31 cellular contexts compared by ENCODE assay signal in genomic region chr12:11162494-11162893, GRCh38. TPM values are rescaled to one million over a fixed set of nuclear protein-coding genes. Genes with fewer than 3 reads are reported as not detected.
DNase-seq lines count a peak whose midpoint lies in the region; ATAC-seq, FAIRE-seq and TF ChIP-seq lines count a peak whose summit lies in the region.
"Had no signal": no experiment of that assay in that cellular context is flagged by ENCODE, and none has a peak within 500 bp of the region (broad histone marks: within the 10 kb centered on the region; RNA-seq: fewer than 3 reads in every experiment).

No MANE protein-coding gene starts in this region.

- ATAC-seq in K562 (peak; percentile 72), left lobe of liver (peak; percentile 46), HG03565 (IDR thresholded peaks at IDR 0.05; ENCODE audit: unreplicated experiment) (no peak), GM21825 (IDR thresholded peaks at IDR 0.05; ENCODE audit: unreplicated experiment) (no peak)
- ATAC-seq: upper lobe of right lung had no signal

- no peak for TF ChIP-seq POLR2A in H54 (IDR thresholded peaks at IDR 0.05; ENCODE audit: low read depth, low read length)
- no peak for TF ChIP-seq POLR2A in K562 (conservative IDR thresholded peaks at IDR 0.05)

- intact Hi-C loops in K562 (cut with micrococcal nuclease), result no loop called here

- no peak overlapping the region for H3K9ac ChIP-seq in K562 (ENCODE audit: insufficient read depth in 1 of 2, low read depth in 2 of 2, low read length in 2 of 2)

- BruUV-seq in K562 (replicated peaks; lab: Mats Ljungman, UMichigan), result no TSS peak

- no peak overlapping the region for H2AFZ ChIP-seq in K562 (ENCODE audit: low read depth, low read length)

- 100% methylated on average over 1 of the region's 1 CpG for WGBS in K562 (ENCODE audit: insufficient coverage, low coverage, missing lambda C conversion rate)

- no peak for TF ChIP-seq CTCF in K562 (IDR thresholded peaks at IDR 0.05 in 2 of 3, conservative IDR thresholded peaks at IDR 0.05 in 1 of 3; ENCODE audit: insufficient read depth in 2 of 3, low read depth in 1 of 3, low read length in 3 of 3)

- no peak for TF ChIP-seq EP300 in K562 (IDR thresholded peaks at IDR 0.05; ENCODE audit: low read length)

- H3K36me3 ChIP-seq in K562 (ENCODE audit: control insufficient read depth, insufficient read depth, low read length), result peaks cover 51% of the 10 kb centered on the region; the same call in 2 of the 3 replicates

- peaks cover 97% of the 10 kb centered on the region for H3K79me2 ChIP-seq in K562 (ENCODE audit: control insufficient read depth, insufficient read depth, low read length)

- H3K4me2 ChIP-seq in K562 (ENCODE audit: insufficient read depth, low read length), result no peak overlapping the region

- H3K9me1 ChIP-seq in K562 (ENCODE audit: control insufficient read depth, insufficient read depth, low read length), result no peaks in the 10 kb centered on the region

- H4K20me1 ChIP-seq in K562 (replicated peaks; ENCODE audit: control insufficient read depth, insufficient read depth, low read length), result no peaks in the 10 kb centered on the region

- H3K4me1 ChIP-seq in K562 (replicated peaks in 1 of 2; ENCODE audit: control insufficient read depth in 2 of 2, insufficient read depth in 2 of 2, low read length in 2 of 2), result peaks cover 0 to 5% of the 10 kb centered on the region in 2 experiments; a peak in 2 of 5 replicates
- H3K4me1 ChIP-seq: upper lobe of right lung had no signal

- H3K27ac ChIP-seq in K562 (ENCODE audit: extremely low read depth, low read depth, low read length), result no peak overlapping the region
- H3K27ac ChIP-seq: coronary artery, left ventricle myocardium inferior, suprapubic skin, upper lobe of right lung had no signal

- no peak overlapping the region for H3K4me3 ChIP-seq in K562
- H3K4me3 ChIP-seq: coronary artery, left ventricle myocardium inferior, suprapubic skin, upper lobe of right lung had no signal

- CTCF ChIA-PET in K562 (lab: Yijun Ruan, JAX; ENCODE audit: low intra/inter-chr PET ratio), result no interaction called here

- no peaks in the 10 kb centered on the region for H3K27me3 ChIP-seq in K562 (ENCODE audit: control insufficient read depth in 2 of 2, insufficient read depth in 2 of 2, low read length in 2 of 2)
- H3K27me3 ChIP-seq: suprapubic skin, upper lobe of right lung had no signal

- in situ Hi-C loops in G401 (cut with HindIII; ENCODE audit: low sequenced_read_pairs) (no loop called here), K562 (cut with MboI) (no loop called here)

- no peaks in the 10 kb centered on the region for H3K9me3 ChIP-seq in K562 (replicated peaks; ENCODE audit: control insufficient read depth, insufficient read depth, low read depth, low read length)
- H3K9me3 ChIP-seq: left ventricle myocardium inferior, suprapubic skin, upper lobe of right lung had no signal

- POLR2A ChIA-PET in K562 (lab: Yijun Ruan, JAX), result interaction anchor here (2.0 kb wide), 1 partner anchor 9 kb away, joined by 8 read pairs; the partner anchor contains the start of gene SMIM10L1

- FAIRE-seq in H54 (lab: Jason Lieb, UNC) (peak; percentile 33), K562 (lab: Jason Lieb, UNC) (no peak)
- FAIRE-seq: HTR-8/SVneo had no signal

- no peak for TF ChIP-seq RAD21 in K562 (CRISPR knock-in tag; conservative IDR thresholded peaks at IDR 0.05 in 1 of 2, IDR thresholded peaks at IDR 0.05 in 1 of 2)

- peak; percentile 8 for DNase-seq in G401 (ENCODE audit: low spot score)
- no peak for DNase-seq in H54 (ENCODE audit: insufficient read length, low spot score)
- peak in 2 of 4 experiments; percentile 8 to 11 for DNase-seq in K562 (ENCODE audit: extremely low read depth in 1 of 4, low spot score in 3 of 4)
- DNase-seq in left lobe of liver (ENCODE audit: low spot score), result no peak
- DNase-seq in NCI-H1417 treated with DMSO at 0.1 percent for 48 hours (lab: John Stamatoyannopoulos, UW), result no peak
- DNase-seq: activated CD4-positive, alpha-beta T cell treated with anti-CD3 and anti-CD28 coated beads for 48 hours; aorta; effector CD8-positive, alpha-beta T cell; islet precursor cell; KG1; left ventricle myocardium inferior; MM.1S; NCI-H2081; NCI-H226; NCI-H526 treated with DMSO at 0.1 percent for 48 hours; posterior cingulate gyrus; right cardiac atrium; Right ventricle myocardium superior; stimulated activated CD4-positive, alpha-beta T cell treated with anti-CD3 and anti-CD28 coated beads, Interleukin-1b, Interleukin-23, amount 100 ng/mL, for 48 hours; stimulated activated naive CD4-positive, alpha-beta T cell treated with Interleukin-2 at 50 U/mL for 16 hours; SW 1271; upper lobe of right lung had no signal

TF ChIP-seq in K562, 482 proteins besides CTCF, POLR2A, EP300 and RAD21 (continues in another document):
- TF ChIP-seq MYBL2 (IDR thresholded peaks at IDR 0.05; ENCODE audit: low read depth) (no peak), MYBL2 (CRISPR knock-in tag; IDR thresholded peaks at IDR 0.05; ENCODE audit: borderline replicate concordance) (no peak), HCFC1 (IDR thresholded peaks at IDR 0.05; ENCODE audit: low read depth, low read length) (peak; percentile 63), NEUROD1 (IDR thresholded peaks at IDR 0.05; ENCODE audit: borderline replicate concordance, low read depth, low read length, partially characterized antibody) (no peak), BRCA1 (IDR thresholded peaks at IDR 0.05) (no peak), BRCA1 (CRISPR knock-in tag; IDR thresholded peaks at IDR 0.05) (no peak), FOXJ2 (tag; IDR thresholded peaks at IDR 0.05) (no peak), SAFB2 (IDR thresholded peaks at IDR 0.05; ENCODE audit: borderline replicate concordance, low read depth, low read length, severe bottlenecking) (no peak)

RNA-seq across cellular contexts. Expression of gene SMIM10L1, which starts 8.5 kb away (rescaled TPM):
- 10.3 and 11.4 TPM in 2 replicates for total RNA-seq in G401 (2014; rRNA removed; shearing (Covaris generic))
- total RNA-seq in K562 (2011; cell fraction: chromatin; rRNA removed; ENCODE audit: low replicate concordance), result 1.3 and 4.2 TPM in 2 replicates
- 1.2 and 1.8 TPM in 2 replicates for total RNA-seq in K562 (2011; cell fraction: nucleolus; rRNA removed)
- total RNA-seq in K562 (2011; cell fraction: nucleoplasm; rRNA removed), result 2.4 and 4.1 TPM in 2 replicates
- total RNA-seq in K562 (2014; rRNA removed) (8.8 and 9.7 TPM in 2 replicates), K562 (2014; rRNA removed; fragmentation: Illumina TruSeq; extraction: Trizol) (9.0 and 9.9 TPM in 2 replicates), K562 (2015; rRNA removed; fragmentation: Illumina TruSeq; extraction: Trizol) (10.1 and 10.3 TPM in 2 replicates), K562 (2021) (9.1 TPM in 2 replicates), left lobe of liver (6.4 TPM)
- polyA plus RNA-seq in K562 (2011; rRNA removed) (3.6 and 4.7 TPM in 2 replicates), K562 (2014; fragmentation: Illumina TruSeq; extraction: Trizol) (6.9 and 8.1 TPM in 2 replicates), K562 (2014; fragmentation: Nextera tagmentation; extraction: Ambion mirVana) (1 to 10 TPM; 3.0 TPM), K562 (2014; rRNA removed) (11.6 and 12.1 TPM in 2 replicates)
- polyA plus RNA-seq in K562 (2011; cell fraction: cytosol; rRNA removed), result 2.4 and 5.5 TPM in 2 replicates
- 2.2 and 2.6 TPM in 2 replicates for polyA plus RNA-seq in K562 (2011; cell fraction: nucleus; rRNA removed)
- polyA plus RNA-seq in K562 (2012), result 10.3 and 12.8 TPM in 2 replicates
- polyA minus RNA-seq in K562 (2011; rRNA and poly(A)+ RNA removed), result 2.3 and 3.0 TPM in 2 replicates
- polyA minus RNA-seq in K562 (2011; cell fraction: cytosol; rRNA and poly(A)+ RNA removed), result 2.0 and 3.1 TPM in 2 replicates
- polyA minus RNA-seq in K562 (2011; cell fraction: nucleus; rRNA and poly(A)+ RNA removed), result 2.6 and 5.8 TPM in 2 replicates

RNA-seq across cellular contexts. Expression of gene TAS2R42, which starts 24.2 kb away (rescaled TPM):
- total RNA-seq in G401 (2014; rRNA removed; shearing (Covaris generic)), result not detected in 2 replicates
- total RNA-seq in K562 (2011; cell fraction: chromatin; rRNA removed; ENCODE audit: low replicate concordance), result not detected in 2 replicates
- not detected in 2 replicates for total RNA-seq in K562 (2011; cell fraction: nucleolus; rRNA removed)
- total RNA-seq in K562 (2011; cell fraction: nucleoplasm; rRNA removed), result not detected in 2 replicates
- total RNA-seq in K562 (2014; rRNA removed) (not detected in 2 replicates), K562 (2014; rRNA removed; fragmentation: Illumina TruSeq; extraction: Trizol) (not detected in 2 replicates), K562 (2015; rRNA removed; fragmentation: Illumina TruSeq; extraction: Trizol) (not detected in 2 replicates), K562 (2021) (not detected in 2 replicates), left lobe of liver (not detected)
- polyA plus RNA-seq in K562 (2011; rRNA removed) (not detected in 2 replicates), K562 (2014; fragmentation: Illumina TruSeq; extraction: Trizol) (not detected in 2 replicates), K562 (2014; fragmentation: Nextera tagmentation; extraction: Ambion mirVana) (not detected), K562 (2014; rRNA removed) (not detected in 2 replicates)
- polyA plus RNA-seq in K562 (2011; cell fraction: cytosol; rRNA removed), result not detected in 2 replicates
- polyA plus RNA-seq in K562 (2011; cell fraction: nucleus; rRNA removed), result not detected in 2 replicates
- not detected in 2 replicates for polyA plus RNA-seq in K562 (2012)
- polyA minus RNA-seq in K562 (2011; rRNA and poly(A)+ RNA removed), result not detected in 2 replicates
- polyA minus RNA-seq in K562 (2011; cell fraction: cytosol; rRNA and poly(A)+ RNA removed), result not detected in 2 replicates
- not detected in 2 replicates for polyA minus RNA-seq in K562 (2011; cell fraction: nucleus; rRNA and poly(A)+ RNA removed)
- total RNA-seq: aorta, epithelial cell of proximal tubule, fibroblast of villous mesenchyme, left ventricle myocardium inferior, mesenteric fat pad, right cardiac atrium, Right ventricle myocardium superior, suprapubic skin, upper lobe of right lung had no signal
- polyA plus RNA-seq: aorta, CD14-positive monocyte, right cardiac atrium had no signal

RNA-seq across cellular contexts. Expression of gene TAS2R30, which starts 28.1 kb away (rescaled TPM):
- 0.07 and 0.68 TPM in 2 replicates for total RNA-seq in G401 (2014; rRNA removed; shearing (Covaris generic))
- 10.5 and 47.4 TPM in 2 replicates for total RNA-seq in K562 (2011; cell fraction: chromatin; rRNA removed; ENCODE audit: low replicate concordance)
- 4.2 and 9.1 TPM in 2 replicates for total RNA-seq in K562 (2011; cell fraction: nucleolus; rRNA removed)
- 26.9 and 65.7 TPM in 2 replicates for total RNA-seq in K562 (2011; cell fraction: nucleoplasm; rRNA removed)
- total RNA-seq in K562 (2014; rRNA removed), result 1.0 and 1.1 TPM in 2 replicates
- total RNA-seq in K562 (2014; rRNA removed; fragmentation: Illumina TruSeq; extraction: Trizol), result 4.0 and 4.9 TPM in 2 replicates
- total RNA-seq in K562 (2015; rRNA removed; fragmentation: Illumina TruSeq; extraction: Trizol), result 2.8 and 3.4 TPM in 2 replicates
- 0.87 and 0.93 TPM in 2 replicates for total RNA-seq in K562 (2021)
- 0.14 and 0.39 TPM in 2 replicates for polyA plus RNA-seq in K562 (2011; rRNA removed)
- not detected in 2 replicates for polyA plus RNA-seq in K562 (2011; cell fraction: cytosol; rRNA removed)
- 0.87 and 1.0 TPM in 2 replicates for polyA plus RNA-seq in K562 (2011; cell fraction: nucleus; rRNA removed)
- 0.05 TPM in 1 of 2 replicates, not detected in the other for polyA plus RNA-seq in K562 (2012)
- polyA plus RNA-seq in K562 (2014; fragmentation: Illumina TruSeq; extraction: Trizol), result not detected in 2 replicates
- under 1 TPM in 1 of 2 experiments, not detected in 1; 0.11 TPM for polyA plus RNA-seq in K562 (2014; fragmentation: Nextera tagmentation; extraction: Ambion mirVana)
- not detected in 2 replicates for polyA plus RNA-seq in K562 (2014; rRNA removed)
- 10.9 and 14.6 TPM in 2 replicates for polyA minus RNA-seq in K562 (2011; rRNA and poly(A)+ RNA removed)
- not detected in 2 replicates for polyA minus RNA-seq in K562 (2011; cell fraction: cytosol; rRNA and poly(A)+ RNA removed)
- polyA minus RNA-seq in K562 (2011; cell fraction: nucleus; rRNA and poly(A)+ RNA removed), result 14.5 and 21.8 TPM in 2 replicates
- 1.4 TPM for total RNA-seq in left lobe of liver
- polyA plus RNA-seq: CD14-positive monocyte had no signal

Comparison
In these comparisons a context has a peak if more than half of its experiments do, and no peak if none do; other contexts are left out.
1. ATAC-seq: peak in K562 (single experiment) and left lobe of liver (single experiment); none in HG03565 (single experiment) and GM21825 (single experiment).